14 cellular contexts compared by ENCODE assay signal in genomic region chrX:42944381-42944998, GRCh38.
DNase-seq lines count a peak whose midpoint lies in the region; ATAC-seq and TF ChIP-seq lines count a peak whose summit lies in the region.
"Had no signal": no experiment of that assay in that cellular context is flagged by ENCODE, and none has a peak within 500 bp of the region (broad histone marks: within the 10 kb centered on the region; RNA-seq: fewer than 3 reads in every experiment).

No MANE protein-coding gene starts in this region.

- ATAC-seq in activated CD8-positive, alpha-beta memory T cell treated with anti-CD3 and anti-CD28 coated beads, Interleukin-2, amount 10 ng/mL, durations not matched to agents 7 days and 5 days = peak; percentile 70
- peak; percentile 32 for ATAC-seq in HG03520 (IDR thresholded peaks at IDR 0.05; ENCODE audit: unreplicated experiment)
- no peak for ATAC-seq in stimulated activated memory B cell treated with anti-CD40 and anti-IgM and Interleukin-4, amounts not matched to agents 10 μg/mL and 1 μg/mL and 100 μg/mL, for 72 hours

- no peaks in the 10 kb centered on the region for H3K36me3 ChIP-seq in right atrium auricular region
- H3K36me3 ChIP-seq: ovary had no signal

- H3K4me3 ChIP-seq in right atrium auricular region = no peak overlapping the region
- H3K4me3 ChIP-seq: ovary had no signal

- H3K4me3 Mint-ChIP-seq in activated CD8-positive, alpha-beta memory T cell treated with anti-CD3 and anti-CD28 coated beads, Interleukin-2, amount 10 ng/mL, durations not matched to agents 7 days and 5 days = peak overlapping the region; percentile 59
- H3K4me3 Mint-ChIP-seq in activated T-helper 1 cell treated with anti-CD3 and anti-CD28 coated beads, Interleukin-12 subunit alpha, Interleukin-12 subunit beta, Interleukin-2, Interleukin-4 antibody, amounts not matched to agents 30 ng/mL and 10 ng/mL and 1 ng/mL, durations not matched to agents 14 hours and 24 hours and 36 hours = peak overlapping the region; percentile 39
- H3K4me3 Mint-ChIP-seq in stimulated activated memory B cell treated with anti-CD40 and anti-IgM and Interleukin-4, amounts not matched to agents 10 μg/mL and 1 μg/mL and 100 μg/mL, for 72 hours = no peak overlapping the region
- H3K4me3 Mint-ChIP-seq in progenitor cell of endocrine pancreas (ENCODE audit: low read depth) = no peak overlapping the region

- intact Hi-C loops in activated T-helper 1 cell treated with anti-CD3 and anti-CD28 coated beads, Interleukin-12 subunit alpha, Interleukin-12 subunit beta, Interleukin-2, Interleukin-4 antibody, amounts not matched to agents 30 ng/mL and 10 ng/mL and 1 ng/mL, durations not matched to agents 14 hours and 24 hours and 36 hours (cut with micrococcal nuclease) = loop anchor here (2.0 to 10.0 kb wide), 3 partner anchors 838 to 1150 kb away; partner anchors contain the start of gene CASK

- H3K27me3 ChIP-seq in right atrium auricular region = no peaks in the 10 kb centered on the region
- H3K27me3 ChIP-seq: ovary had no signal

- no peaks in the 10 kb centered on the region for H3K27me3 Mint-ChIP-seq in activated CD8-positive, alpha-beta memory T cell treated with anti-CD3 and anti-CD28 coated beads, Interleukin-2, amount 10 ng/mL, durations not matched to agents 7 days and 5 days
- H3K27me3 Mint-ChIP-seq in activated T-helper 1 cell treated with anti-CD3 and anti-CD28 coated beads, Interleukin-12 subunit alpha, Interleukin-12 subunit beta, Interleukin-2, Interleukin-4 antibody, amounts not matched to agents 30 ng/mL and 10 ng/mL and 1 ng/mL, durations not matched to agents 14 hours and 24 hours and 36 hours (ENCODE audit: insufficient read depth) = no peaks in the 10 kb centered on the region
- no peaks in the 10 kb centered on the region for H3K27me3 Mint-ChIP-seq in stimulated activated memory B cell treated with anti-CD40 and anti-IgM and Interleukin-4, amounts not matched to agents 10 μg/mL and 1 μg/mL and 100 μg/mL, for 72 hours
- no peaks in the 10 kb centered on the region for H3K27me3 Mint-ChIP-seq in progenitor cell of endocrine pancreas

- TF ChIP-seq CTCF in right atrium auricular region (IDR thresholded peaks at IDR 0.05) = no peak
- TF ChIP-seq CTCF in progenitor cell of endocrine pancreas (IDR thresholded peaks at IDR 0.05; ENCODE audit: unreplicated experiment) = no peak

- H3K4me1 Mint-ChIP-seq in activated CD8-positive, alpha-beta memory T cell treated with anti-CD3 and anti-CD28 coated beads, Interleukin-2, amount 10 ng/mL, durations not matched to agents 7 days and 5 days = peaks cover 76% of the 10 kb centered on the region
- peaks cover 84% of the 10 kb centered on the region for H3K4me1 Mint-ChIP-seq in activated T-helper 1 cell treated with anti-CD3 and anti-CD28 coated beads, Interleukin-12 subunit alpha, Interleukin-12 subunit beta, Interleukin-2, Interleukin-4 antibody, amounts not matched to agents 30 ng/mL and 10 ng/mL and 1 ng/mL, durations not matched to agents 14 hours and 24 hours and 36 hours (ENCODE audit: low read depth)
- peaks cover 32% of the 10 kb centered on the region for H3K4me1 Mint-ChIP-seq in stimulated activated memory B cell treated with anti-CD40 and anti-IgM and Interleukin-4, amounts not matched to agents 10 μg/mL and 1 μg/mL and 100 μg/mL, for 72 hours
- H3K4me1 Mint-ChIP-seq in progenitor cell of endocrine pancreas (ENCODE audit: low read depth) = no peaks in the 10 kb centered on the region

- H3K27ac Mint-ChIP-seq in activated CD8-positive, alpha-beta memory T cell treated with anti-CD3 and anti-CD28 coated beads, Interleukin-2, amount 10 ng/mL, durations not matched to agents 7 days and 5 days = peak overlapping the region; percentile 98
- peak overlapping the region; percentile 85 for H3K27ac Mint-ChIP-seq in activated T-helper 1 cell treated with anti-CD3 and anti-CD28 coated beads, Interleukin-12 subunit alpha, Interleukin-12 subunit beta, Interleukin-2, Interleukin-4 antibody, amounts not matched to agents 30 ng/mL and 10 ng/mL and 1 ng/mL, durations not matched to agents 14 hours and 24 hours and 36 hours
- H3K27ac Mint-ChIP-seq in stimulated activated memory B cell treated with anti-CD40 and anti-IgM and Interleukin-4, amounts not matched to agents 10 μg/mL and 1 μg/mL and 100 μg/mL, for 72 hours = peak overlapping the region; percentile 87
- no peak overlapping the region for H3K27ac Mint-ChIP-seq in progenitor cell of endocrine pancreas

- no peak overlapping the region for H3K27ac ChIP-seq in right atrium auricular region
- H3K27ac ChIP-seq: ovary had no signal

- H3K9me3 Mint-ChIP-seq in activated CD8-positive, alpha-beta memory T cell treated with anti-CD3 and anti-CD28 coated beads, Interleukin-2, amount 10 ng/mL, durations not matched to agents 7 days and 5 days (ENCODE audit: low read depth) = no peaks in the 10 kb centered on the region
- peaks cover 3% of the 10 kb centered on the region for H3K9me3 Mint-ChIP-seq in activated T-helper 1 cell treated with anti-CD3 and anti-CD28 coated beads, Interleukin-12 subunit alpha, Interleukin-12 subunit beta, Interleukin-2, Interleukin-4 antibody, amounts not matched to agents 30 ng/mL and 10 ng/mL and 1 ng/mL, durations not matched to agents 14 hours and 24 hours and 36 hours
- no peaks in the 10 kb centered on the region for H3K9me3 Mint-ChIP-seq in stimulated activated memory B cell treated with anti-CD40 and anti-IgM and Interleukin-4, amounts not matched to agents 10 μg/mL and 1 μg/mL and 100 μg/mL, for 72 hours
- peaks cover 2% of the 10 kb centered on the region for H3K9me3 Mint-ChIP-seq in progenitor cell of endocrine pancreas (ENCODE audit: low read depth)

- no peaks in the 10 kb centered on the region for H3K4me1 ChIP-seq in right atrium auricular region

- H3K36me3 Mint-ChIP-seq in activated CD8-positive, alpha-beta memory T cell treated with anti-CD3 and anti-CD28 coated beads, Interleukin-2, amount 10 ng/mL, durations not matched to agents 7 days and 5 days = peaks cover 16% of the 10 kb centered on the region
- H3K36me3 Mint-ChIP-seq in activated T-helper 1 cell treated with anti-CD3 and anti-CD28 coated beads, Interleukin-12 subunit alpha, Interleukin-12 subunit beta, Interleukin-2, Interleukin-4 antibody, amounts not matched to agents 30 ng/mL and 10 ng/mL and 1 ng/mL, durations not matched to agents 14 hours and 24 hours and 36 hours (ENCODE audit: low read depth) = peaks cover 6% of the 10 kb centered on the region
- peaks cover 19% of the 10 kb centered on the region for H3K36me3 Mint-ChIP-seq in stimulated activated memory B cell treated with anti-CD40 and anti-IgM and Interleukin-4, amounts not matched to agents 10 μg/mL and 1 μg/mL and 100 μg/mL, for 72 hours
- no peaks in the 10 kb centered on the region for H3K36me3 Mint-ChIP-seq in progenitor cell of endocrine pancreas (ENCODE audit: insufficient read depth)

- CTCF ChIA-PET in activated CD8-positive, alpha-beta memory T cell treated with anti-CD3 and anti-CD28 coated beads, Interleukin-2, amount 10 ng/mL, durations not matched to agents 7 days and 5 days (lab: Charles Lee) = interaction anchor here (0.6 to 1.4 kb wide), 4 partner anchors 10 to 1963 kb away, joined by 3 to 6 read pairs (median 3); no protein-coding TSS in a partner anchor

- DNase-seq in activated CD8-positive, alpha-beta memory T cell treated with anti-CD3 and anti-CD28 coated beads, Interleukin-2, amount 10 ng/mL, durations not matched to agents 7 days and 5 days = peak; percentile 58
- no peak for DNase-seq in activated CD8-positive, alpha-beta memory T cell treated with anti-CD3 and anti-CD28 coated beads for 24 hours
- DNase-seq in activated T-helper 1 cell treated with anti-CD3 and anti-CD28 coated beads, Interleukin-12 subunit alpha, Interleukin-12 subunit beta, Interleukin-2, Interleukin-4 antibody, amounts not matched to agents 30 ng/mL and 10 ng/mL and 1 ng/mL, durations not matched to agents 14 hours and 24 hours and 36 hours (ENCODE audit: low spot score) = no peak
- DNase-seq in right atrium auricular region (ENCODE audit: low spot score) (no peak), superior temporal gyrus (ENCODE audit: extremely low spot score) (no peak), progenitor cell of endocrine pancreas (ENCODE audit: low spot score, unreplicated experiment) (no peak)
- DNase-seq: aorta; DMS53; effector CD4-positive, alpha-beta T cell; KG1; ovary; Right ventricle myocardium superior had no signal

- peaks cover 0 to 6% of the 10 kb centered on the region in 2 donors for H3K9me3 ChIP-seq in right atrium auricular region
- H3K9me3 ChIP-seq: ovary had no signal

Comparison
In these comparisons a context has a peak if more than half of its experiments do, and no peak if none do; other contexts are left out.
1. H3K4me3 Mint-ChIP-seq: peak in activated CD8-positive, alpha-beta memory T cell treated with anti-CD3 and anti-CD28 coated beads, Interleukin-2, amount 10 ng/mL, durations not matched to agents 7 days and 5 days (single experiment) and activated T-helper 1 cell treated with anti-CD3 and anti-CD28 coated beads, Interleukin-12 subunit alpha, Interleukin-12 subunit beta, Interleukin-2, Interleukin-4 antibody, amounts not matched to agents 30 ng/mL and 10 ng/mL and 1 ng/mL, durations not matched to agents 14 hours and 24 hours and 36 hours (single experiment); none in stimulated activated memory B cell treated with anti-CD40 and anti-IgM and Interleukin-4, amounts not matched to agents 10 μg/mL and 1 μg/mL and 100 μg/mL, for 72 hours (single experiment) and progenitor cell of endocrine pancreas (single experiment).